ENCODE assay signal across 13 cellular contexts in genomic region chr7:50379539-50379938, GRCh38.
DNase-seq lines count a peak whose midpoint lies in the region; ATAC-seq, FAIRE-seq and TF ChIP-seq lines count a peak whose summit lies in the region.
"Had no signal": no experiment of that assay in that cellular context is flagged by ENCODE, and none has a peak within 500 bp of the region (broad histone marks: within the 10 kb centered on the region; RNA-seq: fewer than 3 reads in every experiment).

No MANE protein-coding gene starts in this region.

- no peak for TF ChIP-seq EP300 in tibial nerve (IDR thresholded peaks at IDR 0.05)

- H3K4me3 ChIP-seq in astrocyte (ENCODE audit: insufficient read depth, low read depth, low read length) = no peak overlapping the region
- no peak overlapping the region for H3K4me3 ChIP-seq in tibial nerve
- H3K4me3 ChIP-seq: gastroesophageal sphincter, SJCRH30, thyroid gland had no signal

- no peaks in the 10 kb centered on the region for H3K9me3 Mint-ChIP-seq in T-helper 2 cell treated with Interferon-gamma antibody and Interleukin-4, amounts not matched to agents 5 μg/mL and 100 μg/mL, for 36 hours
- no peaks in the 10 kb centered on the region for H3K9me3 Mint-ChIP-seq in IgD-negative memory B cell
- peaks cover 4% of the 10 kb centered on the region for H3K9me3 Mint-ChIP-seq in astrocyte (ENCODE audit: unreplicated experiment)
- H3K9me3 Mint-ChIP-seq in naive thymus-derived CD8-positive, alpha-beta T cell = no peaks in the 10 kb centered on the region

- FAIRE-seq in astrocyte (lab: Jason Lieb, UNC) = no peak

- H3K9ac ChIP-seq in astrocyte (ENCODE audit: low read length) = no peak overlapping the region

- POLR2A ChIA-PET in naive thymus-derived CD8-positive, alpha-beta T cell (lab: Charles Lee) = interaction anchor here (1.0 to 44.8 kb wide), 2 partner anchors 10 to 67 kb away, joined by 3 to 1553 read pairs; partner anchors contain the start of gene IKZF1

- H4K20me1 ChIP-seq in astrocyte (ENCODE audit: insufficient read depth, low read length) = no peaks in the 10 kb centered on the region

- H3K27me3 ChIP-seq in astrocyte (ENCODE audit: insufficient read depth, low read length) = peaks cover 2% of the 10 kb centered on the region
- H3K27me3 ChIP-seq in tibial nerve = no peaks in the 10 kb centered on the region
- H3K27me3 ChIP-seq: thyroid gland had no signal

- no peak overlapping the region for H3K4me2 ChIP-seq in astrocyte (ENCODE audit: low read length)

- no peaks in the 10 kb centered on the region for H3K79me2 ChIP-seq in astrocyte (ENCODE audit: insufficient read depth, low read length)

- H3K9me3 ChIP-seq in astrocyte (ENCODE audit: insufficient read depth, low read depth, low read length) (no peaks in the 10 kb centered on the region), tibial nerve (no peaks in the 10 kb centered on the region)
- H3K9me3 ChIP-seq: gastroesophageal sphincter, SJCRH30, thyroid gland had no signal

- H3K36me3 Mint-ChIP-seq in T-helper 2 cell treated with Interferon-gamma antibody and Interleukin-4, amounts not matched to agents 5 μg/mL and 100 μg/mL, for 36 hours (ENCODE audit: low read depth) = peaks cover 92% of the 10 kb centered on the region
- H3K36me3 Mint-ChIP-seq in IgD-negative memory B cell = peaks cover 6% of the 10 kb centered on the region
- no peaks in the 10 kb centered on the region for H3K36me3 Mint-ChIP-seq in astrocyte (ENCODE audit: low read depth, unreplicated experiment)
- peaks cover 5 to 97% (median 50%) of the 10 kb centered on the region in 3 donors for H3K36me3 Mint-ChIP-seq in naive thymus-derived CD8-positive, alpha-beta T cell

- H3K36me3 ChIP-seq in astrocyte (ENCODE audit: insufficient read depth, low read length) = no peaks in the 10 kb centered on the region
- no peaks in the 10 kb centered on the region for H3K36me3 ChIP-seq in tibial nerve
- H3K36me3 ChIP-seq: gastroesophageal sphincter, SJCRH30, thyroid gland had no signal

- peak in 1 of 2 donors; percentile 70 for ATAC-seq in naive thymus-derived CD8-positive, alpha-beta T cell
- no peak for ATAC-seq in HG03045 (IDR thresholded peaks at IDR 0.05; ENCODE audit: unreplicated experiment)
- no peak for ATAC-seq in GM19397 (IDR thresholded peaks at IDR 0.05; ENCODE audit: unreplicated experiment)
- ATAC-seq: gastroesophageal sphincter, sciatic nerve had no signal

- no peaks in the 10 kb centered on the region for H3K27me3 Mint-ChIP-seq in T-helper 2 cell treated with Interferon-gamma antibody and Interleukin-4, amounts not matched to agents 5 μg/mL and 100 μg/mL, for 36 hours (ENCODE audit: low read depth)
- H3K27me3 Mint-ChIP-seq in IgD-negative memory B cell (no peaks in the 10 kb centered on the region), astrocyte (ENCODE audit: low read depth, unreplicated experiment) (peaks cover 18% of the 10 kb centered on the region)
- H3K27me3 Mint-ChIP-seq in naive thymus-derived CD8-positive, alpha-beta T cell = no peaks in the 10 kb centered on the region

- no peak overlapping the region for H3K4me3 Mint-ChIP-seq in T-helper 2 cell treated with Interferon-gamma antibody and Interleukin-4, amounts not matched to agents 5 μg/mL and 100 μg/mL, for 36 hours
- H3K4me3 Mint-ChIP-seq in IgD-negative memory B cell (peak overlapping the region in 2 of 4 donors; percentile 10 to 19), astrocyte (ENCODE audit: unreplicated experiment) (peak overlapping the region; percentile 6)
- peak overlapping the region in 5 of 10 donors; percentile 6 to 59 (median 14) for H3K4me3 Mint-ChIP-seq in naive thymus-derived CD8-positive, alpha-beta T cell

- H3K27ac Mint-ChIP-seq in T-helper 2 cell treated with Interferon-gamma antibody and Interleukin-4, amounts not matched to agents 5 μg/mL and 100 μg/mL, for 36 hours = peak overlapping the region; percentile 63
- H3K27ac Mint-ChIP-seq in IgD-negative memory B cell (peak overlapping the region; percentile 69 to 89 (median 86)), astrocyte (ENCODE audit: unreplicated experiment) (no peak overlapping the region)
- peak overlapping the region in 9 of 10 donors; percentile 47 to 94 (median 85) for H3K27ac Mint-ChIP-seq in naive thymus-derived CD8-positive, alpha-beta T cell

- TF ChIP-seq POLR2A in tibial nerve (IDR thresholded peaks at IDR 0.05) = no peak

- no peak for DNase-seq in T-helper 2 cell treated with Interferon-gamma antibody and Interleukin-4, amounts not matched to agents 5 μg/mL and 100 μg/mL, for 36 hours (ENCODE audit: low spot score)
- no peak for DNase-seq in T-helper 2 cell
- no peak for DNase-seq in astrocyte (ENCODE audit: low read depth)
- DNase-seq in naive thymus-derived CD8-positive, alpha-beta T cell = no peak
- DNase-seq in tibial nerve (ENCODE audit: low spot score in 2 of 2) = no peak
- DNase-seq: SJCRH30; stimulated activated CD4-positive, alpha-beta T cell treated with anti-CD3 and anti-CD28 coated beads, Interleukin-2, amount 100 ng/mL, for 48 hours; thyroid gland had no signal

- WGBS in tibial nerve, 2 donors = 66 to 83% methylated on average over 1 of the region's 1 CpG

- H3K4me1 ChIP-seq in astrocyte (ENCODE audit: insufficient read depth, low read length) = no peaks in the 10 kb centered on the region
- H3K4me1 ChIP-seq in tibial nerve = no peaks in the 10 kb centered on the region
- H3K4me1 ChIP-seq: gastroesophageal sphincter, SJCRH30, thyroid gland had no signal

- H3K4me1 Mint-ChIP-seq in T-helper 2 cell treated with Interferon-gamma antibody and Interleukin-4, amounts not matched to agents 5 μg/mL and 100 μg/mL, for 36 hours (ENCODE audit: low read depth) = peaks cover 60% of the 10 kb centered on the region
- H3K4me1 Mint-ChIP-seq in IgD-negative memory B cell (peaks cover 32 to 62% (median 58%) of the 10 kb centered on the region in 3 donors), astrocyte (ENCODE audit: low read depth, unreplicated experiment) (no peaks in the 10 kb centered on the region)
- H3K4me1 Mint-ChIP-seq in naive thymus-derived CD8-positive, alpha-beta T cell = peaks cover 31 to 97% (median 95%) of the 10 kb centered on the region in 4 donors

- no peak overlapping the region for H2AFZ ChIP-seq in astrocyte (ENCODE audit: low read depth, low read length)

- H3K27ac ChIP-seq in astrocyte (ENCODE audit: low read depth, low read length) (no peak overlapping the region), tibial nerve (no peak overlapping the region)
- H3K27ac ChIP-seq: gastroesophageal sphincter, SJCRH30, thyroid gland had no signal

- no peak for TF ChIP-seq CTCF in astrocyte (IDR thresholded peaks at IDR 0.05; ENCODE audit: insufficient read depth, low read depth, low read length)
- TF ChIP-seq CTCF in tibial nerve (IDR thresholded peaks at IDR 0.05) = no peak
